In the genomic region with DNA sequence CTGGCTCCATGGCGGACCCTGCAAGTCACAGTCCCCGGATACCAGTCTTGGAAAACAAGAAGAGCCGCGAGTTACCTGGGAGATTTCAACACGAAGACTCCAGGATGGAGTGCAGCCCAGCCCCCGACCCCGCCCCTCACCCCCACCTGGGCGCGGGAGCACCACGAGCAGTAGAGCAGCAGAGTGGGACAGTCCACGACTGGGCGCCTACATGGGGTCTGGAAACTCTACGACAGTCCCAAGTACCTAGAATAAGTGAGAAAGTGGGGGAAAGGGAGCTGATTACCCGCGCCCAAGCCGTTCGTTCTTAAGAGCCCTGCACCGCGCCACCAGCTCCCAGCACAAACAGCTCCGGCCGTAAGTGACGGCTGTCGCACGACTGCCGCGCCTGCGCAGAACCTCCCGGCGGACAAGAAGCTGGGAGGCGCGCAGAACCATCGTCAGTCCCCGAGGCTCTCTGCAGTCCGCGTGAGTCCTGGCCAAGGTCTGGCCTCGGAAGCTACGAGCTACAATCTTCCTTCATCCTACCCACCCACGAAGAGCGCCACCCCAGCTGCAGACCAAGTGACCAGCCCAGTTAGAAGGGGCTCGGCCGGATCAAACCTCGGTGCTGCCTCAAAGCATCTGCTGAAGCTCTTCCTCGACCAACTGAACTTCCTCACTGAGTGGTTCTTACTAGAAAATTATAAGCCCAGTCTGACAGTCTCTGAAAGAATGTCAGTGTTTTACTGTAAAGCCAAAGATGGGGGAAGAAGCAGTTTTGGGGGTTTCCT, we compare ENCODE assay signal across 8 cellular contexts. TPM values are rescaled to one million over a fixed set of nuclear protein-coding genes. Genes with fewer than 3 reads are reported as not detected.
A peak's percentile ranks its signal among the peaks of the same experiment; 100 is the strongest.
DNase-seq lines count a peak whose midpoint lies in the region; ATAC-seq and TF ChIP-seq lines count a peak whose summit lies in the region.

A gene (minus strand): TSS at position 359 of the 773 bp plus-strand sequence. CDS start 349 bp downstream, at position 10.

- peak within 1 kb of the TSS; percentile 90 for H3K4me3 ChIP-seq in H7 (ENCODE audit: insufficient read depth, low read depth, low read length)

- peak within 1 kb of the TSS; percentile 83 for H3K4me3 Mint-ChIP-seq in activated T-helper 2 cell treated with anti-CD3 and anti-CD28 coated beads, Interferon-gamma antibody, Interleukin-2, Interleukin-4, amounts not matched to agents 10 μg/mL and 5 μg/mL and 100 μg/mL, durations not matched to agents 14 hours and 24 hours and 36 hours (ENCODE audit: low read depth)
- H3K4me3 Mint-ChIP-seq in natural killer cell: peak within 1 kb of the TSS; percentile 95

- no peak for TF ChIP-seq CTCF in natural killer cell (IDR thresholded peaks at IDR 0.05)

- H3K36me3 ChIP-seq in H7 (replicated peaks; ENCODE audit: control insufficient read depth, insufficient read depth, low read length): peaks cover 1% of the 10 kb centered on the region; the same call in 1 of the 2 replicates

- H3K9me3 Mint-ChIP-seq in activated T-helper 2 cell treated with anti-CD3 and anti-CD28 coated beads, Interferon-gamma antibody, Interleukin-2, Interleukin-4, amounts not matched to agents 10 μg/mL and 5 μg/mL and 100 μg/mL, durations not matched to agents 14 hours and 24 hours and 36 hours: no peaks in the 10 kb centered on the region
- H3K9me3 Mint-ChIP-seq in natural killer cell: no peaks in the 10 kb centered on the region

- peaks cover 7% of the 10 kb centered on the region for H3K4me1 Mint-ChIP-seq in activated T-helper 2 cell treated with anti-CD3 and anti-CD28 coated beads, Interferon-gamma antibody, Interleukin-2, Interleukin-4, amounts not matched to agents 10 μg/mL and 5 μg/mL and 100 μg/mL, durations not matched to agents 14 hours and 24 hours and 36 hours (ENCODE audit: low read depth)
- H3K4me1 Mint-ChIP-seq in natural killer cell: peaks cover 9 to 14% of the 10 kb centered on the region in 2 donors

- peak within 1 kb of the TSS; percentile 83 for H3K27ac Mint-ChIP-seq in activated T-helper 2 cell treated with anti-CD3 and anti-CD28 coated beads, Interferon-gamma antibody, Interleukin-2, Interleukin-4, amounts not matched to agents 10 μg/mL and 5 μg/mL and 100 μg/mL, durations not matched to agents 14 hours and 24 hours and 36 hours
- peak within 1 kb of the TSS; percentile 92 to 96 for H3K27ac Mint-ChIP-seq in natural killer cell

- DNase-seq in ELR (ENCODE audit: low read depth): peak; percentile 93
- peak; percentile 93 for DNase-seq in H7
- DNase-seq in M059J (ENCODE audit: low read depth): peak; percentile 90
- DNase-seq in activated T-helper 2 cell treated with anti-CD3 and anti-CD28 coated beads, Interferon-gamma antibody, Interleukin-2, Interleukin-4, amounts not matched to agents 10 μg/mL and 5 μg/mL and 100 μg/mL, durations not matched to agents 14 hours and 24 hours and 36 hours (ENCODE audit: low spot score): peak; percentile 88
- peak; percentile 91 for DNase-seq in fibroblast of peridontal ligament (ENCODE audit: extremely low read depth)
- DNase-seq in natural killer cell: peak; percentile 88
- peak; percentile 82 to 92 (median 86) for DNase-seq in stimulated activated naive CD4-positive, alpha-beta T cell (lab: John Stamatoyannopoulos, UW)

- peak; percentile 100 for TF ChIP-seq POLR2A in Raji (IDR thresholded peaks at IDR 0.05; ENCODE audit: insufficient read depth, low read depth, low read length)

- peak; percentile 97 to 98 (median 97) for ATAC-seq in natural killer cell

- H3K27me3 ChIP-seq in H7 (ENCODE audit: control insufficient read depth, insufficient read depth, low read length): no peaks in the 10 kb centered on the region

- intact Hi-C loops in activated T-helper 2 cell treated with anti-CD3 and anti-CD28 coated beads, Interferon-gamma antibody, Interleukin-2, Interleukin-4, amounts not matched to agents 10 μg/mL and 5 μg/mL and 100 μg/mL, durations not matched to agents 14 hours and 24 hours and 36 hours (cut with micrococcal nuclease): loop anchor here (1.0 kb wide), 2 partner anchors 24 to 28 kb away; a partner anchor contains a TSS
- intact Hi-C loops in natural killer cell (cut with micrococcal nuclease): loop anchor here (1.0 kb wide), 1 partner anchor 24 kb away; a partner anchor contains a TSS

- H3K36me3 Mint-ChIP-seq in activated T-helper 2 cell treated with anti-CD3 and anti-CD28 coated beads, Interferon-gamma antibody, Interleukin-2, Interleukin-4, amounts not matched to agents 10 μg/mL and 5 μg/mL and 100 μg/mL, durations not matched to agents 14 hours and 24 hours and 36 hours (ENCODE audit: low read depth): peaks cover 4% of the 10 kb centered on the region
- H3K36me3 Mint-ChIP-seq in natural killer cell: no peaks in the 10 kb centered on the region

- H3K27me3 Mint-ChIP-seq in activated T-helper 2 cell treated with anti-CD3 and anti-CD28 coated beads, Interferon-gamma antibody, Interleukin-2, Interleukin-4, amounts not matched to agents 10 μg/mL and 5 μg/mL and 100 μg/mL, durations not matched to agents 14 hours and 24 hours and 36 hours (ENCODE audit: low read depth): no peaks in the 10 kb centered on the region
- H3K27me3 Mint-ChIP-seq in natural killer cell (ENCODE audit: low read depth in 2 of 2): no peaks in the 10 kb centered on the region

RNA-seq across cellular contexts. Expression of the gene that starts here (rescaled TPM):
- total RNA-seq in H7 (2014; rRNA removed; shearing (Covaris generic)): 86.0 and 122 TPM in 2 replicates
- 110 and 133 TPM in 2 replicates for total RNA-seq in M059J (2014; rRNA removed; shearing (Covaris generic))
- 72.1 and 77.1 TPM in 2 replicates for total RNA-seq in activated T-helper 2 cell treated with anti-CD3 and anti-CD28 coated beads, Interferon-gamma antibody, Interleukin-2, Interleukin-4, amounts not matched to agents 10 μg/mL and 5 μg/mL and 100 μg/mL, durations not matched to agents 14 hours and 24 hours and 36 hours
- total RNA-seq in natural killer cell: 10 to 100 TPM; 24.3 to 36.6 (median 25.7) TPM

Comparison
In these comparisons a context has a peak if more than half of its experiments do, and no peak if none do; other contexts are left out.
1. Peak in every context shown above with its lines: DNase-seq, ATAC-seq and H3K4me3 ChIP-seq.